1 cellular context compared by ENCODE assay signal in genomic region chr10:3435671-3436070, GRCh38.
TF ChIP-seq lines count a peak whose summit lies in the region.

No MANE protein-coding gene starts in this region.

TF ChIP-seq in endothelial cell of umbilical vein, 7 proteins besides CTCF, POLR2A, EP300 and RAD21:
- TF ChIP-seq POLR2AphosphoS5 (IDR thresholded peaks at IDR 0.05; ENCODE audit: insufficient read depth, low read depth, low read length) (peak; percentile 35), FOS (IDR thresholded peaks at IDR 0.05; ENCODE audit: borderline replicate concordance, insufficient read depth, low read length) (peak; percentile 71), JUN (IDR thresholded peaks at IDR 0.05; ENCODE audit: borderline replicate concordance, insufficient read depth, insufficient read length, low read depth) (peak; percentile 77), GATA2 (IDR thresholded peaks at IDR 0.05; ENCODE audit: insufficient read depth, insufficient read length, low read depth, low read length) (no peak), MYC (IDR thresholded peaks at IDR 0.05; ENCODE audit: low read depth, low read length) (no peak), EZH2 (IDR thresholded peaks at IDR 0.05; ENCODE audit: borderline replicate concordance, low read depth, low read length, severe bottlenecking) (no peak)
- TF ChIP-seq, protein P1, sequence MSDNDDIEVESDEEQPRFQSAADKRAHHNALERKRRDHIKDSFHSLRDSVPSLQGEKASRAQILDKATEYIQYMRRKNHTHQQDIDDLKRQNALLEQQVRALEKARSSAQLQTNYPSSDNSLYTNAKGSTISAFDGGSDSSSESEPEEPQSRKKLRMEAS (IDR thresholded peaks at IDR 0.05; ENCODE audit: insufficient read depth, insufficient read length) = no peak
